14 cellular contexts compared by ENCODE assay signal in the genomic region with DNA sequence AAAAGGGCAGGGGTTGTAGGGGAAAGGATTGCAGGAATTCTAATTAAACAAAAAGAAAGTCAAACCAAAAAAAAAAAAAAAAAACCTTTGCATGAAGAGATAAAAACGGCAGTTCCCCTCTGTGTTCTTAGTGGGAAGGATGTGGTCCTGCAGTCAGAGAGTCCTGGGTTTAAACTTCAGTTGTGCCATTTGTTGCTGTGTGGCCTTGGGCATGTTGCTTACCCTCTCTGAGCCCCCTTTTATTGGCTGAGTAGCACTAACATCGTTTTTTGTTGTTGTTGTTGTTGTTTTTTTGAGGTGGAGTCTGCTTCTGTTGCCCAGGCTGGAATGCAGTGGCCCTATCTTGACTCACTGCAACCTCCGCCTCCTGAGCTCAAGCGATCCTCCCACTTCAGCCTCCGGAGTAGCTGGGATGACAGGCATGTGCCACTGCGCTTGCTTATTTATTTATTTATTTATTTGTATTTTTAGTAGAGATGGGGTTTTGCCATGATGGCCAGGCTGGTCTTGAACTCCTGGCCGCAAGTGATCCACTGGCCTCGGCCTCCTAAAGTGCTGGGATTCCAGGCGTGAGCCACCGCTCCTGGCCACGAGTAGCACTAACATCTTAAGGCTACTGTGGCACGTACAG.
DNase-seq lines count a peak whose midpoint lies in the region; ATAC-seq, FAIRE-seq and TF ChIP-seq lines count a peak whose summit lies in the region.
"Had no signal": no experiment of that assay in that cellular context is flagged by ENCODE, and none has a peak within 500 bp of the region (broad histone marks: within the 10 kb centered on the region; RNA-seq: fewer than 3 reads in every experiment).

No MANE protein-coding gene starts in this region.

- H3K79me2 ChIP-seq in HepG2 (ENCODE audit: insufficient read depth, low read length) (no peaks in the 10 kb centered on the region), K562 (ENCODE audit: control insufficient read depth, insufficient read depth, low read length) (no peaks in the 10 kb centered on the region)

- in situ Hi-C loops in HepG2 (cut with HindIII; ENCODE audit: extremely low pct_ligation_motif_present, low pct_unique_long_range_greater_than_20kb), result no loop called here
- in situ Hi-C loops in K562 (cut with MboI), result no loop called here

- H3K9me3 ChIP-seq in HepG2 (ENCODE audit: low read length) (no peaks in the 10 kb centered on the region), right lobe of liver (no peaks in the 10 kb centered on the region), K562 (replicated peaks; ENCODE audit: control insufficient read depth, insufficient read depth, low read depth, low read length) (no peaks in the 10 kb centered on the region)

- no peak for DNase-seq in HepG2 (ENCODE audit: low spot score)
- DNase-seq in right lobe of liver, result no peak
- DNase-seq in K562 (ENCODE audit: extremely low read depth in 1 of 4, low spot score in 3 of 4), result no peak
- DNase-seq in SHP77 (lab: John Stamatoyannopoulos, UW), result no peak
- no peak for DNase-seq in inferior parietal cortex (ENCODE audit: extremely low spot score)
- no peak for DNase-seq in stimulated activated CD4-positive, alpha-beta T cell treated with anti-CD3 and anti-CD28 coated beads, Interleukin-15, amount 100 ng/mL, for 24 hours
- DNase-seq in activated CD4-positive, alpha-beta T cell treated with anti-CD3 and anti-CD28 coated beads for 1 hour, result no peak
- DNase-seq: AML-193; central memory CD4-positive, alpha-beta T cell; HCEC 1CT had no signal

- H3K4me3 ChIP-seq in HepG2 (replicated peaks in 1 of 3; ENCODE audit: insufficient read depth in 1 of 3, low read depth in 2 of 3, low read length in 3 of 3) (no peak overlapping the region), right lobe of liver (no peak overlapping the region), K562 (no peak overlapping the region)

- CTCF ChIA-PET in HepG2 (lab: Yijun Ruan, JAX; ENCODE audit: low intra/inter-chr PET ratio, low total read pairs) (no interaction called here), K562 (lab: Yijun Ruan, JAX; ENCODE audit: low intra/inter-chr PET ratio) (no interaction called here)

- POLR2A ChIA-PET in HepG2 (lab: Yijun Ruan, JAX), result no interaction called here
- POLR2A ChIA-PET in K562 (lab: Yijun Ruan, JAX), result interaction anchor here (0.6 to 0.7 kb wide), 2 partner anchors 8 to 21 kb away, joined by 3 read pairs; no protein-coding TSS in a partner anchor

- intact Hi-C loops in HepG2 (cut with micrococcal nuclease; ENCODE audit: unreplicated experiment) (no loop called here), right lobe of liver (cut with DNase I) (no loop called here), K562 (cut with micrococcal nuclease) (no loop called here)

- TF ChIP-seq RAD21 in HepG2 (CRISPR knock-in tag; IDR thresholded peaks at IDR 0.05) (no peak), K562 (CRISPR knock-in tag; conservative IDR thresholded peaks at IDR 0.05 in 1 of 2, IDR thresholded peaks at IDR 0.05 in 1 of 2) (no peak)

- H3K36me3 ChIP-seq in HepG2 (replicated peaks in 1 of 2; ENCODE audit: control insufficient read depth in 1 of 2, insufficient read depth in 2 of 2, low read length in 2 of 2) (no peaks in the 10 kb centered on the region), right lobe of liver (no peaks in the 10 kb centered on the region), K562 (ENCODE audit: control insufficient read depth, insufficient read depth, low read length) (no peaks in the 10 kb centered on the region)

- H3K9ac ChIP-seq in HepG2 (ENCODE audit: insufficient read depth, low read depth, low read length) (no peak overlapping the region), K562 (ENCODE audit: insufficient read depth in 1 of 2, low read depth in 2 of 2, low read length in 2 of 2) (no peak overlapping the region)

- H3K27ac ChIP-seq in HepG2 (ENCODE audit: extremely low read length, insufficient read depth, low read length), result no peak overlapping the region
- no peak overlapping the region for H3K27ac ChIP-seq in right lobe of liver
- no peak overlapping the region for H3K27ac ChIP-seq in K562 (ENCODE audit: extremely low read depth, low read depth, low read length)

- H4K20me1 ChIP-seq in HepG2 (ENCODE audit: insufficient read depth, low read length) (no peaks in the 10 kb centered on the region), K562 (replicated peaks; ENCODE audit: control insufficient read depth, insufficient read depth, low read length) (no peaks in the 10 kb centered on the region)

- H3K4me1 ChIP-seq in HepG2 (ENCODE audit: insufficient read depth, low read length) (no peaks in the 10 kb centered on the region), right lobe of liver (no peaks in the 10 kb centered on the region), K562 (replicated peaks in 1 of 2; ENCODE audit: control insufficient read depth in 2 of 2, insufficient read depth in 2 of 2, low read length in 2 of 2) (no peaks in the 10 kb centered on the region; a peak in 1 of 5 replicates)

- no peak for TF ChIP-seq EP300 in HepG2 (IDR thresholded peaks at IDR 0.05; ENCODE audit: low read depth in 2 of 2, low read length in 2 of 2)
- TF ChIP-seq EP300 in HepG2 (CRISPR knock-in tag; IDR thresholded peaks at IDR 0.05; ENCODE audit: borderline replicate concordance), result no peak
- TF ChIP-seq EP300 in K562 (IDR thresholded peaks at IDR 0.05; ENCODE audit: low read length), result no peak

- no peak for TF ChIP-seq CTCF in HepG2 (CRISPR knock-in tag; IDR thresholded peaks at IDR 0.05)
- no peak for TF ChIP-seq CTCF in right lobe of liver (IDR thresholded peaks at IDR 0.05)
- no peak for TF ChIP-seq CTCF in K562 (IDR thresholded peaks at IDR 0.05 in 2 of 3, conservative IDR thresholded peaks at IDR 0.05 in 1 of 3; ENCODE audit: insufficient read depth in 2 of 3, low read depth in 1 of 3, low read length in 3 of 3)

- H3K27me3 ChIP-seq in HepG2 (ENCODE audit: control insufficient read depth in 1 of 2, insufficient read depth in 2 of 2, low read length in 2 of 2) (peaks cover 0 to 7% of the 10 kb centered on the region in 2 experiments; a peak in 1 of 5 replicates), right lobe of liver (no peaks in the 10 kb centered on the region), K562 (ENCODE audit: control insufficient read depth in 2 of 2, insufficient read depth in 2 of 2, low read length in 2 of 2) (no peaks in the 10 kb centered on the region)

- BruUV-seq in HepG2 (replicated peaks; lab: Mats Ljungman, UMichigan), result no TSS peak
- BruUV-seq in K562 (replicated peaks; lab: Mats Ljungman, UMichigan), result no TSS peak

- H2AFZ ChIP-seq in HepG2 (ENCODE audit: low read length), result no peak overlapping the region
- H2AFZ ChIP-seq in K562 (ENCODE audit: low read depth, low read length), result no peak overlapping the region

- no peaks in the 10 kb centered on the region for H3K9me1 ChIP-seq in K562 (ENCODE audit: control insufficient read depth, insufficient read depth, low read length)

- TF ChIP-seq POLR2A in HepG2 (IDR thresholded peaks at IDR 0.05; ENCODE audit: insufficient read depth in 1 of 2, low read depth in 2 of 2, low read length in 2 of 2), result no peak
- no peak for TF ChIP-seq POLR2A in right lobe of liver (IDR thresholded peaks at IDR 0.05)
- no peak for TF ChIP-seq POLR2A in K562 (conservative IDR thresholded peaks at IDR 0.05)

- FAIRE-seq in HepG2 (lab: Jason Lieb, UNC) (no peak), K562 (lab: Jason Lieb, UNC) (no peak)
- FAIRE-seq: G401.6 had no signal

- ATAC-seq in HepG2 (no peak), right lobe of liver (no peak), HG03135 (IDR thresholded peaks at IDR 0.05; ENCODE audit: unreplicated experiment) (peak; percentile 15), K562 (no peak)
- ATAC-seq: activated T-helper 17 cell treated with anti-CD3 and anti-CD28 coated beads, Interleukin-2, amount 50 U/mL, for 72 hours; esophagus mucosa had no signal

- 50% methylated on average over 12 of the region's 12 CpGs for WGBS in HepG2 (ENCODE audit: low lambda C conversion rate)
- 61% methylated on average over 10 of the region's 12 CpGs for WGBS in right lobe of liver (ENCODE audit: insufficient coverage, low coverage, low lambda C conversion rate, missing lambda C conversion rate)
- 60% methylated on average over 8 of the region's 12 CpGs for WGBS in K562 (ENCODE audit: insufficient coverage, low coverage, missing lambda C conversion rate)

- H3K4me2 ChIP-seq in HepG2 (ENCODE audit: low read depth, low read length) (no peak overlapping the region), K562 (ENCODE audit: insufficient read depth, low read length) (no peak overlapping the region)

TF ChIP-seq in HepG2, 621 proteins besides CTCF, POLR2A, EP300 and RAD21:
- TF ChIP-seq JUN (CRISPR knock-in tag; IDR thresholded peaks at IDR 0.05) (no peak), ZSCAN29 (CRISPR knock-in tag; conservative IDR thresholded peaks at IDR 0.05) (no peak), KLF9 (CRISPR knock-in tag; IDR thresholded peaks at IDR 0.05; ENCODE audit: low read depth) (no peak), ZNF768 (CRISPR knock-in tag; IDR thresholded peaks at IDR 0.05) (peak; percentile 50)

TF ChIP-seq in K562, 482 proteins besides CTCF, POLR2A, EP300 and RAD21 (continues in another document):
- TF ChIP-seq GATAD2A (IDR thresholded peaks at IDR 0.05) (no peak), ILK (tag; IDR thresholded peaks at IDR 0.05; ENCODE audit: borderline replicate concordance, low read depth) (no peak), ZNF561 (CRISPR knock-in tag; conservative IDR thresholded peaks at IDR 0.05) (no peak), RCOR1 (IDR thresholded peaks at IDR 0.05; ENCODE audit: borderline replicate concordance in 1 of 2, low read depth in 2 of 2, low read length in 2 of 2) (0 out of 4 replicates have a peak, but pooled peaks of 1 of the 2 experiments have one; percentile 16), PHF20 (IDR thresholded peaks at IDR 0.05; ENCODE audit: partially characterized antibody) (no peak), POU5F1 (IDR thresholded peaks at IDR 0.05; ENCODE audit: borderline replicate concordance, low read depth, low read length, partially characterized antibody) (no peak), ZFP36 (IDR thresholded peaks at IDR 0.05; ENCODE audit: low read depth, low read length, partially characterized antibody) (peak; percentile 82), NCOA6 (IDR thresholded peaks at IDR 0.05) (no peak), PRMT5 (CRISPR knock-in tag; IDR thresholded peaks at IDR 0.05) (no peak), ZNF79 (CRISPR knock-in tag; IDR thresholded peaks at IDR 0.05; ENCODE audit: low read depth) (no peak), KDM1A (IDR thresholded peaks at IDR 0.05) (peak; percentile 59 to 79; a peak in 3 of 4 replicates), ARNT (IDR thresholded peaks at IDR 0.05) (no peak), PTBP1 (IDR thresholded peaks at IDR 0.05; ENCODE audit: low read depth, low read length) (peak; percentile 56; the same call in 1 of the 2 replicates), ZNF146 (CRISPR knock-in tag; IDR thresholded peaks at IDR 0.05; ENCODE audit: unreplicated experiment) (no peak), NONO (IDR thresholded peaks at IDR 0.05; ENCODE audit: low read depth in 2 of 2, low read length in 1 of 2) (no peak), CREB1 (IDR thresholded peaks at IDR 0.05) (no peak), CREB1 (CRISPR knock-in tag; IDR thresholded peaks at IDR 0.05) (no peak), RBM34 (IDR thresholded peaks at IDR 0.05; ENCODE audit: borderline replicate concordance, insufficient read depth, low read length) (no peak)
